In genomic region chr1:31936278-31936965, GRCh38 we compare ENCODE assay signal across 1 cellular context.
TF ChIP-seq lines count a peak whose summit lies in the region.

No MANE protein-coding gene starts in this region.

TF ChIP-seq in GM12878, 131 proteins besides CTCF, POLR2A, EP300 and RAD21 (continued from another document):
- no peak for TF ChIP-seq E2F8 (IDR thresholded peaks at IDR 0.05; ENCODE audit: low read depth, partially characterized antibody)
- TF ChIP-seq MLLT1 (IDR thresholded peaks at IDR 0.05): 0 out of 2 replicates have a peak, but pooled peaks have one; percentile 1
- peak; percentile 68; the same call in 1 of the 2 replicates for TF ChIP-seq MXI1 (IDR thresholded peaks at IDR 0.05; ENCODE audit: low read depth, low read length)
- TF ChIP-seq LARP7 (IDR thresholded peaks at IDR 0.05): no peak
- TF ChIP-seq IRF4 (IDR thresholded peaks at IDR 0.05; ENCODE audit: low read depth, low read length): 0 out of 2 replicates have a peak, but pooled peaks have one; percentile 42
- TF ChIP-seq ATF7 (IDR thresholded peaks at IDR 0.05; ENCODE audit: low read depth): no peak
- no peak for TF ChIP-seq MTA3 (IDR thresholded peaks at IDR 0.05; ENCODE audit: borderline replicate concordance, low read length)
- TF ChIP-seq STAT3 (IDR thresholded peaks at IDR 0.05; ENCODE audit: low read depth, low read length): no peak
- TF ChIP-seq KLF5 (IDR thresholded peaks at IDR 0.05; ENCODE audit: partially characterized antibody): no peak
- no peak for TF ChIP-seq MEF2A (IDR thresholded peaks at IDR 0.05; ENCODE audit: insufficient read depth, low read depth, low read length)
- TF ChIP-seq EGR1 (IDR thresholded peaks at IDR 0.05; ENCODE audit: borderline replicate concordance in 1 of 2, low read depth in 2 of 2, low read length in 2 of 2): no peak
- TF ChIP-seq HDAC2 (IDR thresholded peaks at IDR 0.05): no peak
- TF ChIP-seq ZBTB11 (CRISPR knock-in tag; IDR thresholded peaks at IDR 0.05): no peak
- no peak for TF ChIP-seq E4F1 (IDR thresholded peaks at IDR 0.05; ENCODE audit: borderline replicate concordance, partially characterized antibody)
- TF ChIP-seq IKZF2 (IDR thresholded peaks at IDR 0.05): no peak; a peak in 1 of 4 replicates
